8 cellular contexts compared by ENCODE assay signal in the genomic region with DNA sequence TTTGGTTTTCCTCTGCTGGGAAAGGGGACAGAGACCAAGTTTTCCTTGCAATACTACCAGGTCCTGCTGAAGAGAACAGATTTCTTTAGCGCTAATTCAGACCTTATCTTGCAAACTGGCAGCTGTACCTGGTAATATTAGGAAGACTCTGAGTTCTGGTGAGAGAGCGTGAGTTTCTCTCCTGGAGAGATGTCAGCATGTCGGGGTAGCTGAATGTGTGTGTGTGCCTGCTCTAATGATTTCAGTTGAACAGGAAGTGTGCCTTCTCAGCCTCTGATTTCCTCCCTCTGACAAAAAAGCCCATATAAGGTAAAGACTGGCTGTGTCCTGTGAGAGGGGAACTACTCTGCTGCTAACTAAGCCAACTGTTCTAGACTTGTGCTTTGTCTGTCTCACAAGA. TPM values are rescaled to one million over a fixed set of nuclear protein-coding genes. Genes with fewer than 3 reads are reported as not detected.
DNase-seq lines count a peak whose midpoint lies in the region; ATAC-seq and TF ChIP-seq lines count a peak whose summit lies in the region.

No MANE protein-coding gene starts in this region.

- H3K27ac ChIP-seq in cingulate gyrus (ENCODE audit: low read depth, low read length) (peak overlapping the region; percentile 41), right lobe of liver (peak overlapping the region; percentile 39 to 51 (median 49)), subcutaneous abdominal adipose tissue (ENCODE audit: low read depth, low read length) (peak overlapping the region; percentile 63)

- DNase-seq in ELR (ENCODE audit: low read depth) (peak; percentile 69), SKM-1 treated with dmso at 0.1 percent for 144 hours (lab: John Stamatoyannopoulos, UW; ENCODE audit: unreplicated experiment) (peak; percentile 73), right lobe of liver (no peak), NCI-H2227 treated with DMSO at 0.1 percent for 48 hours (lab: John Stamatoyannopoulos, UW) (no peak)

- H3K9me3 ChIP-seq in right lobe of liver = no peaks in the 10 kb centered on the region
- no peaks in the 10 kb centered on the region for H3K9me3 ChIP-seq in subcutaneous abdominal adipose tissue (ENCODE audit: control insufficient read depth in 5 of 5, low read length in 5 of 5)

- 30% methylated on average over 3 of the region's 3 CpGs for WGBS in right lobe of liver (ENCODE audit: insufficient coverage, low coverage, low lambda C conversion rate, missing lambda C conversion rate)

- peak overlapping the region in 1 of 5 donors; percentile 30 for H3K9ac ChIP-seq in subcutaneous abdominal adipose tissue (ENCODE audit: low read length in 5 of 5)

- H3K4me3 ChIP-seq in right lobe of liver = no peak overlapping the region
- H3K4me3 ChIP-seq in subcutaneous abdominal adipose tissue (ENCODE audit: low read depth in 1 of 5, low read length in 5 of 5) = peak overlapping the region in 2 of 5 donors; percentile 29 to 41

- H3K36me3 ChIP-seq in right lobe of liver (peaks cover 0 to 32% (median 2%) of the 10 kb centered on the region in 4 donors), subcutaneous abdominal adipose tissue (ENCODE audit: control insufficient read depth in 5 of 5, insufficient read depth in 5 of 5, low read length in 5 of 5) (peaks cover 4 to 45% (median 40%) of the 10 kb centered on the region in 5 donors)

- ATAC-seq in GM19463 (IDR thresholded peaks at IDR 0.05; ENCODE audit: unreplicated experiment) (peak; percentile 86), HG03520 (IDR thresholded peaks at IDR 0.05; ENCODE audit: unreplicated experiment) (peak; percentile 87), right lobe of liver (peak; percentile 81 to 91 (median 88))

- no peak for TF ChIP-seq POLR2A in right lobe of liver (IDR thresholded peaks at IDR 0.05)

- H3K27me3 ChIP-seq in right lobe of liver (no peaks in the 10 kb centered on the region), subcutaneous abdominal adipose tissue (ENCODE audit: control insufficient read depth in 5 of 5, insufficient read depth in 4 of 5, low read length in 5 of 5) (no peaks in the 10 kb centered on the region)

- no peak for TF ChIP-seq CTCF in right lobe of liver (IDR thresholded peaks at IDR 0.05)

- intact Hi-C loops in right lobe of liver (cut with DNase I) = no loop called here

- H3K4me1 ChIP-seq in right lobe of liver (no peaks in the 10 kb centered on the region), subcutaneous abdominal adipose tissue (ENCODE audit: control insufficient read depth in 5 of 5, insufficient read depth in 5 of 5, low read length in 5 of 5) (peaks cover 0 to 44% (median 24%) of the 10 kb centered on the region in 5 donors)

RNA-seq across cellular contexts. Expression of gene ERP27, which starts 10.3 kb away (rescaled TPM):
- 1 to 10 TPM in 1 of 6 experiments, under 1 TPM in 3, not detected in 2; 0.26 to 1.0 (median 0.39) TPM for total RNA-seq in right lobe of liver

RNA-seq across cellular contexts. Expression of gene ARHGDIB, which starts 12.7 kb away (rescaled TPM):
- total RNA-seq in right lobe of liver = 10 to 100 TPM; 17.2 to 58.1 (median 31.9) TPM

RNA-seq across cellular contexts. Expression of gene PDE6H, which starts 24.2 kb away (rescaled TPM):
- total RNA-seq in right lobe of liver = not detected

Comparison
In these comparisons a context has a peak if more than half of its experiments do, and no peak if none do; other contexts are left out.
1. DNase-seq: peak in ELR (single experiment) and SKM-1 treated with dmso at 0.1 percent for 144 hours (single experiment); none in right lobe of liver (0 of 3) and NCI-H2227 treated with DMSO at 0.1 percent for 48 hours (single experiment).
2. Peak in every context shown above with its lines, with median percentiles within 50 percentile points of each other: ATAC-seq and H3K27ac ChIP-seq.